9 cellular contexts compared by ENCODE assay signal in genomic region chr11:116986521-116987105, GRCh38.
A peak's percentile ranks its signal among the peaks of the same experiment; 100 is the strongest.
DNase-seq lines count a peak whose midpoint lies in the region; ATAC-seq and TF ChIP-seq lines count a peak whose summit lies in the region.
"Had no signal": no experiment of that assay in that cellular context is flagged by ENCODE, and none has a peak within 500 bp of the region (broad histone marks: within the 10 kb centered on the region; RNA-seq: fewer than 3 reads in every experiment).

No MANE protein-coding gene starts in this region.

- H3K27ac ChIP-seq in gastroesophageal sphincter: peak overlapping the region; percentile 39 to 61 (median 51)
- H3K27ac ChIP-seq: C4-2B had no signal

- H3K27ac Mint-ChIP-seq in T-cell: peak overlapping the region; percentile 0 to 1
- H3K27ac Mint-ChIP-seq in stimulated activated naive CD8-positive, alpha-beta T cell treated with anti-CD3 and anti-CD28 coated beads, Interleukin-15, Interleukin-2, amounts not matched to agents 100 ng/mL and 50 ng/mL, for 24 hours: peak overlapping the region; percentile 94

- no peaks in the 10 kb centered on the region for H3K9me3 ChIP-seq in gastroesophageal sphincter

- POLR2A ChIA-PET in T-cell (lab: Charles Lee): interaction anchor here in 1 of 2 donors (1.0 kb wide), 1 partner anchor 24 kb away, joined by 3 read pairs; no protein-coding TSS in a partner anchor

- no peaks in the 10 kb centered on the region for H3K27me3 Mint-ChIP-seq in T-cell
- H3K27me3 Mint-ChIP-seq in stimulated activated naive CD8-positive, alpha-beta T cell treated with anti-CD3 and anti-CD28 coated beads, Interleukin-15, Interleukin-2, amounts not matched to agents 100 ng/mL and 50 ng/mL, for 24 hours: no peaks in the 10 kb centered on the region

- H3K4me1 ChIP-seq in gastroesophageal sphincter: peaks cover 13 to 88% (median 17%) of the 10 kb centered on the region in 3 donors

- ATAC-seq in HG03354 (IDR thresholded peaks at IDR 0.05; ENCODE audit: poor library complexity, severe bottlenecking, unreplicated experiment): peak; percentile 77
- ATAC-seq in T-cell (replicated peaks in 1 of 4): peak in 2 of 4 experiments; percentile 40 to 45
- peak; percentile 73 for ATAC-seq in gastroesophageal sphincter

- H3K36me3 Mint-ChIP-seq in T-cell: peaks cover 7% of the 10 kb centered on the region
- H3K36me3 Mint-ChIP-seq in stimulated activated naive CD8-positive, alpha-beta T cell treated with anti-CD3 and anti-CD28 coated beads, Interleukin-15, Interleukin-2, amounts not matched to agents 100 ng/mL and 50 ng/mL, for 24 hours (ENCODE audit: low read depth): peaks cover 15% of the 10 kb centered on the region

- H3K36me3 ChIP-seq in gastroesophageal sphincter: no peaks in the 10 kb centered on the region

- peaks cover 68 to 73% (median 69%) of the 10 kb centered on the region in 3 donors for H3K4me1 Mint-ChIP-seq in T-cell
- H3K4me1 Mint-ChIP-seq in stimulated activated naive CD8-positive, alpha-beta T cell treated with anti-CD3 and anti-CD28 coated beads, Interleukin-15, Interleukin-2, amounts not matched to agents 100 ng/mL and 50 ng/mL, for 24 hours (ENCODE audit: low read depth): peaks cover 84% of the 10 kb centered on the region

- DNase-seq in activated CD4-positive, alpha-beta T cell treated with anti-CD3 and anti-CD28 coated beads for 48 hours: peak; percentile 30
- DNase-seq in activated CD4-positive, alpha-beta T cell treated with anti-CD3 and anti-CD28 coated beads, Interleukin-2, amount 50 U/mL, for 4 hours: no peak
- DNase-seq in T-cell (no peak), COLO668 (lab: John Stamatoyannopoulos, UW; ENCODE audit: unreplicated experiment) (no peak), NCI-H524 treated with DMSO at 0.1 percent for 48 hours (lab: John Stamatoyannopoulos, UW) (no peak)

- peak overlapping the region in 1 of 3 donors; percentile 20 for H3K4me3 Mint-ChIP-seq in T-cell
- H3K4me3 Mint-ChIP-seq in stimulated activated naive CD8-positive, alpha-beta T cell treated with anti-CD3 and anti-CD28 coated beads, Interleukin-15, Interleukin-2, amounts not matched to agents 100 ng/mL and 50 ng/mL, for 24 hours: peak overlapping the region; percentile 42

- no peaks in the 10 kb centered on the region for H3K9me3 Mint-ChIP-seq in T-cell
- H3K9me3 Mint-ChIP-seq in stimulated activated naive CD8-positive, alpha-beta T cell treated with anti-CD3 and anti-CD28 coated beads, Interleukin-15, Interleukin-2, amounts not matched to agents 100 ng/mL and 50 ng/mL, for 24 hours: no peaks in the 10 kb centered on the region

- H3K27me3 ChIP-seq in gastroesophageal sphincter: no peaks in the 10 kb centered on the region

- no peak overlapping the region for H3K4me3 ChIP-seq in gastroesophageal sphincter

- 42 to 62% methylated on average over 2 of the region's 2 CpGs for WGBS in gastroesophageal sphincter (ENCODE audit: low coverage in 1 of 2), 2 donors

- TF ChIP-seq EP300 in gastroesophageal sphincter (IDR thresholded peaks at IDR 0.05): no peak

- CTCF ChIA-PET in T-cell (lab: Charles Lee): interaction anchor here (0.5 to 1.1 kb wide), 3 partner anchors 61 to 192 kb away, joined by 3 to 4 read pairs (median 3); no protein-coding TSS in a partner anchor

- TF ChIP-seq CTCF in gastroesophageal sphincter (IDR thresholded peaks at IDR 0.05): no peak

- TF ChIP-seq POLR2A in gastroesophageal sphincter (IDR thresholded peaks at IDR 0.05): no peak
